In genomic region chr15:76147906-76148553, GRCh38 we compare ENCODE assay signal across 1 cellular context.
TF ChIP-seq lines count a peak whose summit lies in the region.

No MANE protein-coding gene starts in this region.

TF ChIP-seq in HEK293, 187 proteins besides CTCF, POLR2A, EP300 and RAD21 (continued from another document):
- TF ChIP-seq ZNF214 (tag by site-specific recombination; IDR thresholded peaks at IDR 0.05; ENCODE audit: borderline replicate concordance) = no peak
- no peak for TF ChIP-seq ZNF157 (tag by site-specific recombination; IDR thresholded peaks at IDR 0.05)
- TF ChIP-seq ZEB2 (tag by site-specific recombination; IDR thresholded peaks at IDR 0.05) = 0 out of 2 replicates have a peak, but pooled peaks have one; percentile 38
- TF ChIP-seq ZNF2 (tag by site-specific recombination; IDR thresholded peaks at IDR 0.05) = no peak
- TF ChIP-seq ZNF623 (tag by site-specific recombination; IDR thresholded peaks at IDR 0.05) = no peak
- no peak for TF ChIP-seq HOXA7 (CRISPR knock-in tag; IDR thresholded peaks at IDR 0.05; ENCODE audit: borderline replicate concordance)
- TF ChIP-seq INSM2 (tag by site-specific recombination; IDR thresholded peaks at IDR 0.05) = no peak
- TF ChIP-seq ZSCAN16 (tag by site-specific recombination; IDR thresholded peaks at IDR 0.05) = no peak
- TF ChIP-seq PRDM2 (tag by site-specific recombination; IDR thresholded peaks at IDR 0.05; ENCODE audit: borderline replicate concordance) = no peak
- peak; percentile 20 for TF ChIP-seq ZBTB26 (tag by site-specific recombination; optimal IDR thresholded peaks at IDR 0.05)
- no peak for TF ChIP-seq ZNF670 (tag by site-specific recombination; IDR thresholded peaks at IDR 0.05; ENCODE audit: low read depth)
- no peak for TF ChIP-seq ZNF292 (tag by site-specific recombination; IDR thresholded peaks at IDR 0.05; ENCODE audit: borderline replicate concordance, low read depth)
- TF ChIP-seq ZNF626 (tag by site-specific recombination; IDR thresholded peaks at IDR 0.05) = no peak
- TF ChIP-seq IKZF3 (tag by site-specific recombination; IDR thresholded peaks at IDR 0.05) = 0 out of 2 replicates have a peak, but pooled peaks have one; percentile 16
- TF ChIP-seq EGR2 (tag by site-specific recombination; IDR thresholded peaks at IDR 0.05; ENCODE audit: low read depth) = peak; percentile 45
- TF ChIP-seq ZNF302 (tag by site-specific recombination; IDR thresholded peaks at IDR 0.05; ENCODE audit: low read depth) = no peak
- TF ChIP-seq, protein P1, sequence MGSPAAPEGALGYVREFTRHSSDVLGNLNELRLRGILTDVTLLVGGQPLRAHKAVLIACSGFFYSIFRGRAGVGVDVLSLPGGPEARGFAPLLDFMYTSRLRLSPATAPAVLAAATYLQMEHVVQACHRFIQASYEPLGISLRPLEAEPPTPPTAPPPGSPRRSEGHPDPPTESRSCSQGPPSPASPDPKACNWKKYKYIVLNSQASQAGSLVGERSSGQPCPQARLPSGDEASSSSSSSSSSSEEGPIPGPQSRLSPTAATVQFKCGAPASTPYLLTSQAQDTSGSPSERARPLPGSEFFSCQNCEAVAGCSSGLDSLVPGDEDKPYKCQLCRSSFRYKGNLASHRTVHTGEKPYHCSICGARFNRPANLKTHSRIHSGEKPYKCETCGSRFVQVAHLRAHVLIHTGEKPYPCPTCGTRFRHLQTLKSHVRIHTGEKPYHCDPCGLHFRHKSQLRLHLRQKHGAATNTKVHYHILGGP (tag by site-specific recombination; IDR thresholded peaks at IDR 0.05) = peak; percentile 88
- TF ChIP-seq KLF1 (tag by site-specific recombination; IDR thresholded peaks at IDR 0.05) = 0 out of 2 replicates have a peak, but pooled peaks have one; percentile 15
- peak; percentile 68 for TF ChIP-seq PRDM1 (tag by site-specific recombination; IDR thresholded peaks at IDR 0.05)
- no peak for TF ChIP-seq ZNF76 (tag by site-specific recombination; IDR thresholded peaks at IDR 0.05; ENCODE audit: borderline replicate concordance, low read depth)
- no peak for TF ChIP-seq ZNF10 (tag by site-specific recombination; IDR thresholded peaks at IDR 0.05)
- peak; percentile 44 for TF ChIP-seq GLIS1 (tag by site-specific recombination; IDR thresholded peaks at IDR 0.05)
- TF ChIP-seq KLF9 (tag by site-specific recombination; IDR thresholded peaks at IDR 0.05; ENCODE audit: low read depth) = peak; percentile 84
- TF ChIP-seq ZNF660 (tag by site-specific recombination; IDR thresholded peaks at IDR 0.05) = no peak
- peak; percentile 49 for TF ChIP-seq ZFHX2 (tag by site-specific recombination; conservative IDR thresholded peaks at IDR 0.05)
- TF ChIP-seq ZBTB11 (tag by site-specific recombination; conservative IDR thresholded peaks at IDR 0.05; ENCODE audit: low read depth) = 0 out of 2 replicates have a peak, but pooled peaks have one; percentile 12
- no peak for TF ChIP-seq RBAK (tag by site-specific recombination; IDR thresholded peaks at IDR 0.05)
- TF ChIP-seq ZNF366 (tag by site-specific recombination; conservative IDR thresholded peaks at IDR 0.05) = peak; percentile 32; the same call in 1 of the 2 replicates
- no peak for TF ChIP-seq ZNF544 (tag by site-specific recombination; IDR thresholded peaks at IDR 0.05)
- TF ChIP-seq ZNF549 (tag by site-specific recombination; IDR thresholded peaks at IDR 0.05) = no peak
- TF ChIP-seq ZNF654 (tag by site-specific recombination; IDR thresholded peaks at IDR 0.05; ENCODE audit: low read depth) = peak; percentile 60
- TF ChIP-seq KLF10 (tag by site-specific recombination; IDR thresholded peaks at IDR 0.05) = peak; percentile 96
- TF ChIP-seq BCL11A (tag by site-specific recombination; IDR thresholded peaks at IDR 0.05; ENCODE audit: low read depth) = no peak
- TF ChIP-seq ZNF707 (tag by site-specific recombination; IDR thresholded peaks at IDR 0.05) = no peak
